ENCODE assay signal across 8 cellular contexts in genomic region chr2:229273384-229274338, GRCh38. TPM values are rescaled to one million over a fixed set of nuclear protein-coding genes. Genes with fewer than 3 reads are reported as not detected.
DNase-seq lines count a peak whose midpoint lies in the region; ATAC-seq and TF ChIP-seq lines count a peak whose summit lies in the region.

No MANE protein-coding gene starts in this region.

- no peaks in the 10 kb centered on the region for H3K27me3 ChIP-seq in thyroid gland

- in situ Hi-C loops in Caki2 (cut with HindIII; ENCODE audit: low pct_unique_long_range_greater_than_20kb, low sequenced_read_pairs): no loop called here

- WGBS in thyroid gland, 2 donors: 22 to 23% methylated on average over 11 of the region's 11 CpGs

- peaks cover 0 to 3% of the 10 kb centered on the region in 2 donors for H3K4me1 ChIP-seq in thyroid gland

- H3K27ac ChIP-seq in coronary artery: no peak overlapping the region
- no peak overlapping the region for H3K27ac ChIP-seq in thyroid gland

- ATAC-seq in GM19455 (IDR thresholded peaks at IDR 0.05; ENCODE audit: unreplicated experiment): peak; percentile 70
- peak; percentile 88 for ATAC-seq in left colon

- no peaks in the 10 kb centered on the region for H3K36me3 ChIP-seq in thyroid gland

- peak; percentile 71 for TF ChIP-seq CTCF in coronary artery (IDR thresholded peaks at IDR 0.05)
- peak; percentile 30 to 82 (median 58) for TF ChIP-seq CTCF in thyroid gland (IDR thresholded peaks at IDR 0.05)

- peak; percentile 87 for DNase-seq in Caki2 (ENCODE audit: low read depth)
- DNase-seq in HT-29 (ENCODE audit: low spot score): peak; percentile 70
- DNase-seq in NCI-H82 treated with DMSO at 0.1 percent for 48 hours (lab: John Stamatoyannopoulos, UW; ENCODE audit: unreplicated experiment): peak; percentile 44
- DNase-seq in coronary artery (ENCODE audit: low spot score): no peak
- DNase-seq in left colon: peak; percentile 80 to 88
- peak; percentile 26 to 30 for DNase-seq in thyroid gland
- DNase-seq in activated effector memory CD4-positive, alpha-beta T cell treated with Interleukin-2 at 50 U/mL for 16 hours: no peak

- TF ChIP-seq POLR2A in thyroid gland (IDR thresholded peaks at IDR 0.05): no peak

- intact Hi-C loops in left colon (cut with DNase I, micrococcal nuclease) (loop anchor here in 1 of 2 donors (5.0 kb wide), 1 partner anchor 141 kb away; no protein-coding TSS in a partner anchor), thyroid gland (cut with DNase I) (no loop called here)

- H3K4me3 ChIP-seq in coronary artery: peak overlapping the region; percentile 53
- no peak overlapping the region for H3K4me3 ChIP-seq in thyroid gland (replicated peaks in 1 of 3)

- no peaks in the 10 kb centered on the region for H3K9me3 ChIP-seq in thyroid gland

RNA-seq across cellular contexts. Expression of gene PID1, which starts 2.6 kb away (rescaled TPM):
- 0.52 and 3.6 TPM in 2 replicates for total RNA-seq in Caki2 (2014; rRNA removed; shearing (Covaris generic); ENCODE audit: low replicate concordance)
- not detected in 2 replicates for total RNA-seq in HT-29 (2014; rRNA removed; shearing (Covaris generic))
- 10 to 100 TPM; 39.2 to 51.2 TPM for total RNA-seq in left colon
- 10 to 100 TPM; 14.5 to 49.7 (median 20.7) TPM for total RNA-seq in thyroid gland

Comparison
In these comparisons a context has a peak if more than half of its experiments do, and no peak if none do; other contexts are left out.
1. DNase-seq: peak in Caki2 (single experiment), HT-29 (single experiment), NCI-H82 treated with DMSO at 0.1 percent for 48 hours (single experiment), left colon (2 of 2) and thyroid gland (2 of 2); none in coronary artery (single experiment) and activated effector memory CD4-positive, alpha-beta T cell treated with Interleukin-2 at 50 U/mL for 16 hours (single experiment).